Comparison of ENCODE assay signal across 17 cellular contexts in genomic region chr14:61460063-61460462, GRCh38.
"Had no signal": no experiment of that assay in that cellular context is flagged by ENCODE, and none has a peak within 500 bp of the region (broad histone marks: within the 10 kb centered on the region; RNA-seq: fewer than 3 reads in every experiment).

No MANE protein-coding gene starts in this region.

- H3K27me3 ChIP-seq: esophagus squamous epithelium, right lobe of liver, tibial nerve had no signal

- DNase-seq: activated CD4-positive, alpha-beta T cell treated with anti-CD3 and anti-CD28 coated beads, Interleukin-2, amount 50 U/mL, for 48 hours; activated CD4-positive, CD25-positive, alpha-beta regulatory T cell; activated gamma-delta T cell treated with Interleukin-2 at 50 U/mL for 16 hours; anterior cingulate cortex; esophagus squamous epithelium; foreskin fibroblast; mucosa of descending colon; nucleus accumbens; SK-N-SH; T-helper 17 cell had no signal

- H3K4me3 Mint-ChIP-seq: natural killer cell treated with Interleukin-12 subunit alpha and Interleukin-12 subunit beta and Interleukin-15 and Interleukin-18, amount 100 ng/mL, for 72 hours; stimulated activated effector memory CD8-positive, alpha-beta T cell treated with anti-CD3 and anti-CD28 coated beads, Interleukin-12 subunit alpha, Interleukin-12 subunit beta, amount 100 ng/mL, for 72 hours; T-helper 17 cell had no signal

- H3K27me3 Mint-ChIP-seq: natural killer cell treated with Interleukin-12 subunit alpha and Interleukin-12 subunit beta and Interleukin-15 and Interleukin-18, amount 100 ng/mL, for 72 hours; progenitor cell of endocrine pancreas; T-helper 17 cell had no signal

- H3K27ac ChIP-seq: right lobe of liver, tibial nerve had no signal

- H3K4me3 ChIP-seq: esophagus squamous epithelium, mucosa of descending colon, right lobe of liver, tibial nerve had no signal

- H3K4me1 ChIP-seq: tibial nerve had no signal

- H3K9me3 ChIP-seq: esophagus squamous epithelium, mucosa of descending colon, right lobe of liver, SK-N-SH, tibial nerve had no signal

- H3K27ac Mint-ChIP-seq: progenitor cell of endocrine pancreas had no signal

- ATAC-seq: left lobe of liver; mucosa of descending colon; natural killer cell treated with Interleukin-12 subunit alpha and Interleukin-12 subunit beta and Interleukin-15 and Interleukin-18, amount 100 ng/mL, for 72 hours; Right ventricle myocardium inferior; T-helper 17 cell had no signal
